Comparison of ENCODE assay signal across 11 cellular contexts in the genomic region with DNA sequence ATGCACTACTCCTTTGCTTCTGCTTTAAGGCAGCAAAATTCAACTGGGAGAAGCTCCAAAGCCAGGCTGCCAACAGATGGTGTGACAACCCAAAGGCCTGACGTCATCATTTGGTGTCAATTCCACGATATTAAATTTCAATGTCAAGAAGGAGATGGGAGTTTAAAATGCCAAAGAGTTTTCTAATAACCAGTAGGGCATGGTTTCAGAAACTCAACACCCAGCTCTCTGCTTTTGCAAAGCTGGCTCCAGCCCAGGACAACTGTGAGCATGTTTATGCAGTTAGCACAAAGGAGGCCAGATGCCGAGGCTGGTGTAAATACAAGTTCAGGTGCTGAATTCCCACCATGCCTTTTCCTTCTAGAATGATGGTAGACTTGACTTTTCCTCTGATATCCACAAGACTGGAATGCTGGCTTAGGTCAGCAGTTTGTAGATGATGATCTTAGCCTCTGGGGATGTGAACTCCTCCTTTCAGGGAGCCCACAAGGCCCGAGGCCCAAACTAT.
DNase-seq lines count a peak whose midpoint lies in the region; ATAC-seq and TF ChIP-seq lines count a peak whose summit lies in the region.
"Had no signal": no experiment of that assay in that cellular context is flagged by ENCODE, and none has a peak within 500 bp of the region (broad histone marks: within the 10 kb centered on the region; RNA-seq: fewer than 3 reads in every experiment).

No MANE protein-coding gene starts in this region.

- no peak overlapping the region for H3K27ac Mint-ChIP-seq in immature natural killer cell
- no peak overlapping the region for H3K27ac Mint-ChIP-seq in activated T-helper 1 cell treated with anti-CD3 and anti-CD28 coated beads, Interleukin-12 subunit alpha, Interleukin-12 subunit beta, Interleukin-2, Interleukin-4 antibody, amounts not matched to agents 30 ng/mL and 10 ng/mL and 1 ng/mL, durations not matched to agents 14 hours and 24 hours and 36 hours
- H3K27ac Mint-ChIP-seq: activated T-helper 17 cell treated with anti-CD3 and anti-CD28 coated beads, Interleukin-2, amount 50 U/mL, for 72 hours; CD4-positive, CD25-positive, alpha-beta regulatory T cell had no signal

- H3K27me3 Mint-ChIP-seq in immature natural killer cell (ENCODE audit: low read depth in 3 of 3): peaks cover 0 to 6% (median 3%) of the 10 kb centered on the region in 3 donors
- no peaks in the 10 kb centered on the region for H3K27me3 Mint-ChIP-seq in activated T-helper 1 cell treated with anti-CD3 and anti-CD28 coated beads, Interleukin-12 subunit alpha, Interleukin-12 subunit beta, Interleukin-2, Interleukin-4 antibody, amounts not matched to agents 30 ng/mL and 10 ng/mL and 1 ng/mL, durations not matched to agents 14 hours and 24 hours and 36 hours (ENCODE audit: insufficient read depth)
- H3K27me3 Mint-ChIP-seq: activated T-helper 17 cell treated with anti-CD3 and anti-CD28 coated beads, Interleukin-2, amount 50 U/mL, for 72 hours; CD4-positive, CD25-positive, alpha-beta regulatory T cell had no signal

- H3K36me3 ChIP-seq in ascending aorta: peaks cover 0 to 8% of the 10 kb centered on the region in 2 donors

- no peaks in the 10 kb centered on the region for H3K9me3 Mint-ChIP-seq in immature natural killer cell
- no peaks in the 10 kb centered on the region for H3K9me3 Mint-ChIP-seq in activated T-helper 1 cell treated with anti-CD3 and anti-CD28 coated beads, Interleukin-12 subunit alpha, Interleukin-12 subunit beta, Interleukin-2, Interleukin-4 antibody, amounts not matched to agents 30 ng/mL and 10 ng/mL and 1 ng/mL, durations not matched to agents 14 hours and 24 hours and 36 hours
- H3K9me3 Mint-ChIP-seq: activated T-helper 17 cell treated with anti-CD3 and anti-CD28 coated beads, Interleukin-2, amount 50 U/mL, for 72 hours had no signal

- DNase-seq in Right ventricle myocardium inferior (ENCODE audit: missing footprints) (no peak), cardiac septum (ENCODE audit: low spot score) (no peak), ascending aorta (ENCODE audit: low spot score in 2 of 2) (peak in 1 of 2 donors; percentile 68), iris pigment epithelial cell (ENCODE audit: low read depth) (peak; percentile 93), immature natural killer cell (no peak), SW480 (ENCODE audit: low spot score) (no peak)
- DNase-seq in activated T-helper 1 cell treated with anti-CD3 and anti-CD28 coated beads, Interleukin-12 subunit alpha, Interleukin-12 subunit beta, Interleukin-2, Interleukin-4 antibody, amounts not matched to agents 30 ng/mL and 10 ng/mL and 1 ng/mL, durations not matched to agents 14 hours and 24 hours and 36 hours (ENCODE audit: low spot score): no peak
- DNase-seq: CD4-positive, CD25-positive, alpha-beta regulatory T cell; NK-92 treated with Interleukin-12 subunit alpha and Interleukin-12 subunit beta, amount 100 ng/mL, for 24 hours had no signal

- H3K4me3 Mint-ChIP-seq in immature natural killer cell: no peak overlapping the region
- no peak overlapping the region for H3K4me3 Mint-ChIP-seq in activated T-helper 1 cell treated with anti-CD3 and anti-CD28 coated beads, Interleukin-12 subunit alpha, Interleukin-12 subunit beta, Interleukin-2, Interleukin-4 antibody, amounts not matched to agents 30 ng/mL and 10 ng/mL and 1 ng/mL, durations not matched to agents 14 hours and 24 hours and 36 hours
- H3K4me3 Mint-ChIP-seq: activated T-helper 17 cell treated with anti-CD3 and anti-CD28 coated beads, Interleukin-2, amount 50 U/mL, for 72 hours; CD4-positive, CD25-positive, alpha-beta regulatory T cell had no signal

- no peak overlapping the region for H3K4me3 ChIP-seq in ascending aorta

- ATAC-seq in Right ventricle myocardium inferior (peak; percentile 57), GM21737 (IDR thresholded peaks at IDR 0.05; ENCODE audit: unreplicated experiment) (no peak)
- ATAC-seq: activated T-helper 17 cell treated with anti-CD3 and anti-CD28 coated beads, Interleukin-2, amount 50 U/mL, for 72 hours had no signal

- no peaks in the 10 kb centered on the region for H3K27me3 ChIP-seq in ascending aorta

- no peak for TF ChIP-seq CTCF in ascending aorta (IDR thresholded peaks at IDR 0.05)

- peaks cover 0 to 4% (median 3%) of the 10 kb centered on the region in 3 donors for H3K36me3 Mint-ChIP-seq in immature natural killer cell
- peaks cover 4% of the 10 kb centered on the region for H3K36me3 Mint-ChIP-seq in activated T-helper 1 cell treated with anti-CD3 and anti-CD28 coated beads, Interleukin-12 subunit alpha, Interleukin-12 subunit beta, Interleukin-2, Interleukin-4 antibody, amounts not matched to agents 30 ng/mL and 10 ng/mL and 1 ng/mL, durations not matched to agents 14 hours and 24 hours and 36 hours (ENCODE audit: low read depth)

- peak overlapping the region; percentile 2 to 9 for H3K27ac ChIP-seq in ascending aorta

- H3K4me1 ChIP-seq in ascending aorta: peaks cover 6 to 18% of the 10 kb centered on the region in 2 donors

- H3K9me3 ChIP-seq in ascending aorta: no peaks in the 10 kb centered on the region

- H3K4me1 Mint-ChIP-seq in immature natural killer cell: peaks cover 10 to 11% of the 10 kb centered on the region in 2 donors
- peaks cover 49% of the 10 kb centered on the region for H3K4me1 Mint-ChIP-seq in activated T-helper 1 cell treated with anti-CD3 and anti-CD28 coated beads, Interleukin-12 subunit alpha, Interleukin-12 subunit beta, Interleukin-2, Interleukin-4 antibody, amounts not matched to agents 30 ng/mL and 10 ng/mL and 1 ng/mL, durations not matched to agents 14 hours and 24 hours and 36 hours (ENCODE audit: low read depth)

- intact Hi-C loops in Right ventricle myocardium inferior (cut with DNase I): no loop called here
- intact Hi-C loops in cardiac septum (cut with DNase I): no loop called here
- intact Hi-C loops in ascending aorta (cut with DNase I): no loop called here
- intact Hi-C loops in activated T-helper 1 cell treated with anti-CD3 and anti-CD28 coated beads, Interleukin-12 subunit alpha, Interleukin-12 subunit beta, Interleukin-2, Interleukin-4 antibody, amounts not matched to agents 30 ng/mL and 10 ng/mL and 1 ng/mL, durations not matched to agents 14 hours and 24 hours and 36 hours (cut with micrococcal nuclease): no loop called here
